In the genomic region with DNA sequence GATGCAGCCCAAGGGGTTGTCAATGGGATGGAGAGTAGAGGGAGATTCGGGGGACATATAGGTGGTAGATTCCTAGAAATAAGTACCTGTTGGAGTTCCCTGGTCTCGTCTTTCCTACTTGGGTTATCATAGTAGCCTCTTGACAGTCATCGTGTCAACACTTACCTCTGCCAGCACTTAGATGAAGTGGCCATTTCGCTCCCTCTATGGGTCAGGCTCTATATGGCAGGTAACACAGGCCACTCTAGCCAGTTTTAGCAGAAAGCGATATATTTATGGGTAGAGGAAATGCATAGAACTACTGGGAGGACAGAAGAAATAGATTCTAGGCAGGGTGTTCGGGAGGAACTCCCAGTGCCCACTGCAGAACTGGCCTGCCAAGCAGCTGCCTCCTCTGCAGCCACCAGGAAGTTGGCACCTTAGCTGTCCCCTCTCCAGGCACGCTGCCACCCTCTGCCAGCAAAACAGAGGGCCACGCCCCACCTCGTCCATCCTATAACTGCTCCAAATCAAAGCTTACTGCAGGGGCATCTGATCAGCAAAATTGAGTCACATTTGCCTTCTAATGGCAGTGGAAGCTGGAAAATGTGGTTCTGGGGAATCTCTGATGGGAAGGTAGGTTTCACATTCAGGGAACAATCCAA, we compare ENCODE assay signal across 1 cellular context.
TF ChIP-seq lines count a peak whose summit lies in the region.

No MANE protein-coding gene starts in this region.

TF ChIP-seq in H1, 55 proteins besides CTCF, POLR2A, EP300 and RAD21 (continued from another document):
- TF ChIP-seq TCF12 (IDR thresholded peaks at IDR 0.05; ENCODE audit: low read depth, low read length) = no peak
- TF ChIP-seq CBX8 (IDR thresholded peaks at IDR 0.05; ENCODE audit: borderline replicate concordance, low read depth, low read length) = no peak
- TF ChIP-seq CEBPB (IDR thresholded peaks at IDR 0.05; ENCODE audit: low read depth, low read length) = no peak
- no peak for TF ChIP-seq NANOG (IDR thresholded peaks at IDR 0.05; ENCODE audit: insufficient read depth, low read depth, low read length, poor library complexity, severe bottlenecking)
- no peak for TF ChIP-seq ASH2L (IDR thresholded peaks at IDR 0.05; ENCODE audit: low read length)
